Comparison of ENCODE assay signal across 2 cellular contexts in the genomic region with DNA sequence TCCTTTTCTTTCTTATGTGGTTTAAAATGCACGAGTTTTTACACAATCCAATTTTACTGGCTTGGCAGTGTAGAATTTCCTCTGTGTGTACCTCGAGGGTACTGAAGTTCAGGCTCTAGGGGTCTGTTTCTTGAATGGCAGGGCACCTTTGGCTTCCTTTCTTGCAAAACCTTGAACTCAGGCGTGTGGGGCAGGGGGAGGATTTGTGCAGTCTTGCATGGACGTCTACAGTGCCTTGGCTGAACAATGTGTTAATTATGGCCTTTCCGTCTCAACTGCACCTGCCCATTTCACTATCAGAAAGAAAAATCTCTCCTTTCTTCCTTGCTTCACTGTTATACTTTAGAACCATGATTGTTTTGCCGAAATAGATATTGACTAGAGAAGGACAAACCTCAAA.
TF ChIP-seq lines count a peak whose summit lies in the region.

No MANE protein-coding gene starts in this region.

TF ChIP-seq in GM23338, 12 proteins besides CTCF, POLR2A, EP300 and RAD21 (continued from another document):
- TF ChIP-seq JUNB (IDR thresholded peaks at IDR 0.05; ENCODE audit: unreplicated experiment), result no peak
- no peak for TF ChIP-seq POLR2AphosphoS5 (IDR thresholded peaks at IDR 0.05; ENCODE audit: low read depth)
- no peak for TF ChIP-seq EZH2 (IDR thresholded peaks at IDR 0.05; ENCODE audit: low read depth, unreplicated experiment)
TF ChIP-seq in GM23338: peak in this region for 0.

TF ChIP-seq in HepG2, 621 proteins besides CTCF, POLR2A, EP300 and RAD21 (continued from another document):
- TF ChIP-seq, protein P1, sequence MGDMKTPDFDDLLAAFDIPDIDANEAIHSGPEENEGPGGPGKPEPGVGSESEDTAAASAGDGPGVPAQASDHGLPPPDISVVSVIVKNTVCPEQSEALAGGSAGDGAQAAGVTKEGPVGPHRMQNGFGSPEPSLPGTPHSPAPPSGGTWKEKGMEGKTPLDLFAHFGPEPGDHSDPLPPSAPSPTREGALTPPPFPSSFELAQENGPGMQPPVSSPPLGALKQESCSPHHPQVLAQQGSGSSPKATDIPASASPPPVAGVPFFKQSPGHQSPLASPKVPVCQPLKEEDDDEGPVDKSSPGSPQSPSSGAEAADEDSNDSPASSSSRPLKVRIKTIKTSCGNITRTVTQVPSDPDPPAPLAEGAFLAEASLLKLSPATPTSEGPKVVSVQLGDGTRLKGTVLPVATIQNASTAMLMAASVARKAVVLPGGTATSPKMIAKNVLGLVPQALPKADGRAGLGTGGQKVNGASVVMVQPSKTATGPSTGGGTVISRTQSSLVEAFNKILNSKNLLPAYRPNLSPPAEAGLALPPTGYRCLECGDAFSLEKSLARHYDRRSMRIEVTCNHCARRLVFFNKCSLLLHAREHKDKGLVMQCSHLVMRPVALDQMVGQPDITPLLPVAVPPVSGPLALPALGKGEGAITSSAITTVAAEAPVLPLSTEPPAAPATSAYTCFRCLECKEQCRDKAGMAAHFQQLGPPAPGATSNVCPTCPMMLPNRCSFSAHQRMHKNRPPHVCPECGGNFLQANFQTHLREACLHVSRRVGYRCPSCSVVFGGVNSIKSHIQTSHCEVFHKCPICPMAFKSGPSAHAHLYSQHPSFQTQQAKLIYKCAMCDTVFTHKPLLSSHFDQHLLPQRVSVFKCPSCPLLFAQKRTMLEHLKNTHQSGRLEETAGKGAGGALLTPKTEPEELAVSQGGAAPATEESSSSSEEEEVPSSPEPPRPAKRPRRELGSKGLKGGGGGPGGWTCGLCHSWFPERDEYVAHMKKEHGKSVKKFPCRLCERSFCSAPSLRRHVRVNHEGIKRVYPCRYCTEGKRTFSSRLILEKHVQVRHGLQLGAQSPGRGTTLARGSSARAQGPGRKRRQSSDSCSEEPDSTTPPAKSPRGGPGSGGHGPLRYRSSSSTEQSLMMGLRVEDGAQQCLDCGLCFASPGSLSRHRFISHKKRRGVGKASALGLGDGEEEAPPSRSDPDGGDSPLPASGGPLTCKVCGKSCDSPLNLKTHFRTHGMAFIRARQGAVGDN (CRISPR knock-in tag; IDR thresholded peaks at IDR 0.05), result no peak
- TF ChIP-seq CBX1 (IDR thresholded peaks at IDR 0.05; ENCODE audit: low read depth) (no peak), CHD4 (IDR thresholded peaks at IDR 0.05; ENCODE audit: borderline replicate concordance, low read length) (no peak)
TF ChIP-seq in HepG2: peak in this region for 0.
